ENCODE assay signal across 9 cellular contexts in the genomic region with DNA sequence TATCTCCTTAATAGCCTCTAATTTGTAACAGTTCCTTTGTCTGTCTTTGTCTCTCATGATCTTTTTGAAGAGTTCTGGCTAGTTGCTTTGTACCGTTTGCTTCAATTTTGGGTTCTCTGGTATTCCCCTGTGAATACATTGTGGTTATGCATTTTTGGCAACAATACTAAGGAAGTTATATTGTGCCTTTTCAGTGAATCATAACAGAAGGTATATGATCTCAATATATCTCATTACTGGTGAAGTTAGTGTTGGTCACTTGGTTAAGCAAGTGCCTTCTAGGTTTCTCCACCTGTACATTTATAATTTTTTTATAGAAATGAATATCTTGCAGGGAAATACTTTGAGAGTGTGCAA. TPM values are rescaled to one million over a fixed set of nuclear protein-coding genes. Genes with fewer than 3 reads are reported as not detected.
DNase-seq lines count a peak whose midpoint lies in the region; ATAC-seq and TF ChIP-seq lines count a peak whose summit lies in the region.
"Had no signal": no experiment of that assay in that cellular context is flagged by ENCODE, and none has a peak within 500 bp of the region (broad histone marks: within the 10 kb centered on the region; RNA-seq: fewer than 3 reads in every experiment).

No MANE protein-coding gene starts in this region.

- H3K27ac ChIP-seq in AG04450 (ENCODE audit: low read depth, low read length) = no peak overlapping the region
- H3K27ac ChIP-seq in mammary epithelial cell (ENCODE audit: insufficient read depth, low read depth, low read length) = no peak overlapping the region

- H3K9me3 ChIP-seq in AG04450 (ENCODE audit: control insufficient read depth, insufficient read depth, low read length) = no peaks in the 10 kb centered on the region
- H3K9me3 ChIP-seq in mammary epithelial cell (replicated peaks; ENCODE audit: insufficient read depth, low read length) = no peaks in the 10 kb centered on the region

- H3K36me3 ChIP-seq in mammary epithelial cell (ENCODE audit: insufficient read depth, low read length) = no peaks in the 10 kb centered on the region

- POLR2A ChIA-PET in AG04450 (lab: Yijun Ruan, JAX) = interaction anchor here (1.1 kb wide), 1 partner anchor 11 kb away, joined by 4 read pairs; no protein-coding TSS in a partner anchor

- H3K4me3 ChIP-seq in AG04450 (ENCODE audit: low read depth, low read length) (peak overlapping the region; percentile 8; the same call in 1 of the 2 replicates), mammary epithelial cell (replicated peaks in 1 of 3; ENCODE audit: insufficient read depth in 1 of 3, low read depth in 2 of 3, low read length in 3 of 3) (no peak overlapping the region)

- H3K4me1 ChIP-seq in mammary epithelial cell (ENCODE audit: insufficient read depth, low read length) = peaks cover 15% of the 10 kb centered on the region

- in situ Hi-C loops in mammary epithelial cell (cut with MboI; ENCODE audit: low sequenced_read_pairs in 2 of 2) = no loop called here

- CTCF ChIA-PET in AG04450 (lab: Charles Lee) = interaction anchor here (0.5 kb wide), 1 partner anchor 522 kb away, joined by 7 read pairs; no protein-coding TSS in a partner anchor
- CTCF ChIA-PET in mammary epithelial cell (lab: Charles Lee; ENCODE audit: low non-redundant PET) = no interaction called here

- BruUV-seq in mammary epithelial cell (replicated peaks; lab: Mats Ljungman, UMichigan) = no TSS peak

- intact Hi-C loops in mammary epithelial cell (cut with micrococcal nuclease) = no loop called here

- H3K79me2 ChIP-seq in mammary epithelial cell (ENCODE audit: insufficient read depth, low read length) = no peaks in the 10 kb centered on the region

- H3K27me3 ChIP-seq in AG04450 (ENCODE audit: control insufficient read depth, insufficient read depth, low read length) (no peaks in the 10 kb centered on the region), mammary epithelial cell (ENCODE audit: insufficient read depth, low read length) (no peaks in the 10 kb centered on the region)

- H4K20me1 ChIP-seq in mammary epithelial cell (ENCODE audit: insufficient read depth, low read length) = no peaks in the 10 kb centered on the region

- 0% methylated on average over 1 of the region's 1 CpG for WGBS in mammary epithelial cell (ENCODE audit: low coverage, missing lambda C conversion rate)

- DNase-seq in AG04450 (ENCODE audit: low read depth, low spot score) = no peak
- peak; percentile 15 for DNase-seq in GM20000 (ENCODE audit: low spot score)
- DNase-seq in mammary epithelial cell = peak; percentile 71
- DNase-seq in kidney glomerular epithelial cell (lab: John Stamatoyannopoulos, UW) = no peak
- no peak for DNase-seq in HuH-7.5 (ENCODE audit: low spot score)
- no peak for DNase-seq in superior temporal gyrus (ENCODE audit: extremely low spot score)
- DNase-seq: activated CD8-positive, alpha-beta T cell treated with anti-CD3 and anti-CD28 coated beads for 36 hours had no signal

- TF ChIP-seq CTCF in AG04450 (IDR thresholded peaks at IDR 0.05; ENCODE audit: low read depth, low read length) = no peak
- TF ChIP-seq CTCF in GM20000 (IDR thresholded peaks at IDR 0.05; ENCODE audit: extremely low read depth, missing control alignments) = no peak
- no peak for TF ChIP-seq CTCF in mammary epithelial cell (conservative IDR thresholded peaks at IDR 0.05 in 1 of 2, IDR thresholded peaks at IDR 0.05 in 1 of 2; ENCODE audit: extremely low read depth in 1 of 2, insufficient read depth in 1 of 2, low read depth in 1 of 2, low read length in 2 of 2)

- no peak overlapping the region for H2AFZ ChIP-seq in mammary epithelial cell (ENCODE audit: low read depth, low read length)

- H3K9ac ChIP-seq in mammary epithelial cell (ENCODE audit: insufficient read depth, low read length) = no peak overlapping the region

- peak overlapping the region; percentile 22 for H3K4me2 ChIP-seq in mammary epithelial cell (ENCODE audit: insufficient read depth, low read depth, low read length)

- dilution Hi-C loops in mammary epithelial cell (cut with HindIII; ENCODE audit: low sequenced_read_pairs) = no loop called here

- ATAC-seq in HG03469 (IDR thresholded peaks at IDR 0.05; ENCODE audit: unreplicated experiment) (peak; percentile 70), HG02571 (IDR thresholded peaks at IDR 0.05; ENCODE audit: unreplicated experiment) (no peak)
- ATAC-seq: activated CD8-positive, alpha-beta T cell treated with anti-CD3 and anti-CD28 coated beads for 36 hours had no signal

RNA-seq across cellular contexts. Expression of a gene that starts 48.6 kb away (rescaled TPM):
- polyA plus RNA-seq in AG04450 (2011; rRNA removed) (7.3 TPM in 2 replicates), mammary epithelial cell (0.02 TPM)
- polyA minus RNA-seq in AG04450 (2011; rRNA and poly(A)+ RNA removed) = 12.3 and 13.5 TPM in 2 replicates
- total RNA-seq in mammary epithelial cell = under 1 TPM in 1 of 2 donors, not detected in 1; 0.67 TPM
- not detected for polyA minus RNA-seq in mammary epithelial cell
- total RNA-seq: activated CD8-positive, alpha-beta T cell treated with anti-CD3 and anti-CD28 coated beads for 36 hours had no signal

Comparison
In these comparisons a context has a peak if more than half of its experiments do, and no peak if none do; other contexts are left out.
1. DNase-seq: peak in GM20000 (single experiment) and mammary epithelial cell (single experiment); none in AG04450 (single experiment), kidney glomerular epithelial cell (single experiment), HuH-7.5 (single experiment) and superior temporal gyrus (single experiment).